Comparison of ENCODE assay signal across 7 cellular contexts in the genomic region with DNA sequence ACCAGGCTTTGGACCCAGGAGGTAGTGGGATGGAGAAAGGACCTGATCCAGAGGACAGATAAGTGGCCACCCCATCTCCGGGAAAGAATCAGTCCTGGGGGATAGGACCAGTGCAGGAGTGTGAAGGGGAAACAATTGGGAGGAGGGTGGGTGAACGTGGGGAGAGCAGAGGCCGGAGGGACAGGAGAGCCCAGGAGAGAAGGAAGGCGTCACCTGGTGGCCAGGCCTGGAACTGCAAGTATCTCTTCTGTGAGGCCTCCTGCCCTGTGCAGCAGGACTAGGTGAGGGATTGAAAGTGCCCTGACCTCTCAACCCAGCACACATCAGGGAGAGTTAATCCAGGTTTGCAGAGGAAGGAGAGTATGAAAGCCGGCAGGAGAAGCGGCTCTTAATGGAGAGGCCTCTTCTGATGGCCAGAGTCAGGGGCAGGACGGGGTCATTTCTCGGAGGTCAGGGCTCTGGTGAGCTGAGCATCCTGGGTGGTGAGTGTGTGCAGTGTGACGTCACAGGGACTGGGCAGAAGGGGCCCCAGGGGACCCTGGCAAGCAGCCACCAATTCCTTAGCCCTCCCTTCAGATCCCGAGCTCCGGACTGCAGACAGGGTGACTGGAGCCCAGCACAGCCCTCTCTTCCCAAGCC. TPM values are rescaled to one million over a fixed set of nuclear protein-coding genes. Genes with fewer than 3 reads are reported as not detected.
A peak's percentile ranks its signal among the peaks of the same experiment; 100 is the strongest.
DNase-seq lines count a peak whose midpoint lies in the region; ATAC-seq, FAIRE-seq and TF ChIP-seq lines count a peak whose summit lies in the region.

No MANE protein-coding gene starts in this region.

- no peak overlapping the region for H3K4me3 ChIP-seq in adrenal gland

- TF ChIP-seq POLR2A in GM12891 (IDR thresholded peaks at IDR 0.05; ENCODE audit: low read depth, low read length) (no peak), adrenal gland (IDR thresholded peaks at IDR 0.05) (no peak)

- no peaks in the 10 kb centered on the region for H3K36me3 ChIP-seq in adrenal gland (replicated peaks in 1 of 2)

- ATAC-seq in left cardiac atrium (peak; percentile 79 to 88), GM19463 (IDR thresholded peaks at IDR 0.05; ENCODE audit: unreplicated experiment) (no peak)

- FAIRE-seq in GM12891 (lab: Jason Lieb, UNC), result peak; percentile 78

- no peak overlapping the region for H3K27ac ChIP-seq in adrenal gland

- intact Hi-C loops in adrenal gland (cut with DNase I) (loop anchor here in 1 of 2 donors (5.0 kb wide), 1 partner anchor 156 kb away; no protein-coding TSS in a partner anchor), left cardiac atrium (cut with DNase I) (loop anchor here in 1 of 2 donors (5.0 kb wide), 2 partner anchors 61 to 156 kb away; no protein-coding TSS in a partner anchor)

- TF ChIP-seq CTCF in adrenal gland (IDR thresholded peaks at IDR 0.05), result peak; percentile 82 to 92 (median 87)

- DNase-seq in GM12891 (ENCODE audit: insufficient read length, low spot score), result peak; percentile 76
- peak; percentile 61 for DNase-seq in NCI-H1048 (lab: John Stamatoyannopoulos, UW)
- DNase-seq in SW480 (ENCODE audit: low spot score), result peak; percentile 71
- peak; percentile 70 to 92 (median 84) for DNase-seq in adrenal gland
- DNase-seq in left cardiac atrium, result peak; percentile 80
- peak; percentile 86 for DNase-seq in retina

- H3K27me3 ChIP-seq in adrenal gland, result peaks cover 11% of the 10 kb centered on the region

- H3K4me1 ChIP-seq in adrenal gland (replicated peaks in 1 of 2), result no peaks in the 10 kb centered on the region

- no peaks in the 10 kb centered on the region for H3K9me3 ChIP-seq in adrenal gland (replicated peaks in 1 of 3)

- WGBS in adrenal gland, 4 donors, result 26 to 37% (median 28%) methylated on average over 9 to 11 of the region's 11 CpGs

TF ChIP-seq in GM12891, 5 proteins besides CTCF, POLR2A, EP300 and RAD21:
- no peak for TF ChIP-seq POU2F2 (IDR thresholded peaks at IDR 0.05; ENCODE audit: low read depth, low read length)
- no peak for TF ChIP-seq TAF1 (IDR thresholded peaks at IDR 0.05; ENCODE audit: low read depth, low read length)
- no peak for TF ChIP-seq POLR2AphosphoS5 (IDR thresholded peaks at IDR 0.05; ENCODE audit: low read depth, low read length)
- no peak for TF ChIP-seq PAX5 (IDR thresholded peaks at IDR 0.05; ENCODE audit: insufficient read depth, low read length, severe bottlenecking)
- no peak for TF ChIP-seq SPI1 (IDR thresholded peaks at IDR 0.05; ENCODE audit: low read depth, low read length)

RNA-seq across cellular contexts. Expression of gene LAD1, which starts 9.2 kb away (rescaled TPM):
- 0.30 TPM for polyA plus RNA-seq in GM12891 (2012; ENCODE audit: low read depth, missing spikeins)
- total RNA-seq in adrenal gland (under 1 TPM in 2 of 8 donors, not detected in 6; 0.54 to 0.61 TPM), left cardiac atrium (1 to 10 TPM; 1.3 to 1.4 TPM)
- polyA plus RNA-seq in adrenal gland, result under 1 TPM in 2 of 3 donors, not detected in 1; 0.08 to 0.17 TPM

RNA-seq across cellular contexts. Expression of gene TNNI1, which starts 13.2 kb away (rescaled TPM):
- polyA plus RNA-seq in GM12891 (2012; ENCODE audit: low read depth, missing spikeins), result 0.50 TPM
- total RNA-seq in adrenal gland (1 to 10 TPM in 1 of 8 donors, under 1 TPM in 1, not detected in 6; 0.14 to 4.3 TPM), left cardiac atrium (10 to 100 TPM in 1 of 2 donors, 1 to 10 TPM in 1; 6.4 to 31.5 TPM)
- under 1 TPM in 1 of 3 donors, not detected in 2; 0.27 TPM for polyA plus RNA-seq in adrenal gland

RNA-seq across cellular contexts. Expression of gene TNNT2, which starts 30.8 kb away (rescaled TPM):
- 0.18 TPM for polyA plus RNA-seq in GM12891 (2012; ENCODE audit: low read depth, missing spikeins)
- total RNA-seq in adrenal gland (10 to 100 TPM in 1 of 8 donors, 1 to 10 TPM in 3, under 1 TPM in 2, not detected in 2; 0.39 to 10.5 (median 2.2) TPM), left cardiac atrium (1,000 to 10,000 TPM; 4,860 to 5,317 TPM)
- polyA plus RNA-seq in adrenal gland, result 10 to 100 TPM; 10.3 to 37.3 (median 14.0) TPM

Comparison
In these comparisons a context has a peak if more than half of its experiments do, and no peak if none do; other contexts are left out.
1. RNA of gene TNNT2, which starts 30.8 kb away (total RNA-seq): 4,860 to 5,317 TPM in left cardiac atrium; 0.39 to 10.5 TPM in adrenal gland; every median in the first group is over 100 times any median in the second.
2. Peak in every context shown above with its lines, with median percentiles within 50 percentile points of each other: DNase-seq.